Comparison of ENCODE assay signal across 18 cellular contexts in the genomic region with DNA sequence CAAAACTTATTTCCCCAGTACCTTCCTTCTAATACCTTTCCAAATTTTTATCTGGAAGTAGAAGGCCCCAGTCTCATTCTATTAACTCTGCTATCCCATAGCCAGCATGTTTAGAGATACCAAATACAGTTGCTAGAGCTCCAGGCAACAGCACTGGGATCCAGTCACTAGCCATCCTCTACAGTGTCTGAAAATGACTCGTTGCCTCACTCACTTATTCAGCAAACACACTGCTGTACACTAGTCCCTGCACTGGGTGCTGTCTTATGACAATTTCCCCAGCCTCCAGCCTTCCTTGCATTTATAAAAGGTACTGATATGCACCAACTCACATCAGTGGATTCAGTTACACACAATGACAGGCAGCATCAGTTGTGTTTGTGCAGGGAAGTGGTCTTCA.
"Had no signal": no experiment of that assay in that cellular context is flagged by ENCODE, and none has a peak within 500 bp of the region (broad histone marks: within the 10 kb centered on the region; RNA-seq: fewer than 3 reads in every experiment).

No MANE protein-coding gene starts in this region.

- DNase-seq: KBM-7, MG63, NCI-H1092, NCI-H1105 treated with DMSO at 0.1 percent for 48 hours, NCI-H1417 treated with DMSO at 0.1 percent for 48 hours, NCI-H146, NCI-H1694 treated with DMSO at 0.1 percent for 48 hours, NCI-H1930, NCI-H2081, NCI-H2107, NCI-H2227 treated with DMSO at 0.1 percent for 48 hours, NCI-H524, NCI-H526 treated with DMSO at 0.1 percent for 48 hours, NCI-H774, RPMI8226, SHP77, SK-N-SH, SW 1271 had no signal

- H3K4me3 ChIP-seq: MG63 had no signal
